In the genomic region with DNA sequence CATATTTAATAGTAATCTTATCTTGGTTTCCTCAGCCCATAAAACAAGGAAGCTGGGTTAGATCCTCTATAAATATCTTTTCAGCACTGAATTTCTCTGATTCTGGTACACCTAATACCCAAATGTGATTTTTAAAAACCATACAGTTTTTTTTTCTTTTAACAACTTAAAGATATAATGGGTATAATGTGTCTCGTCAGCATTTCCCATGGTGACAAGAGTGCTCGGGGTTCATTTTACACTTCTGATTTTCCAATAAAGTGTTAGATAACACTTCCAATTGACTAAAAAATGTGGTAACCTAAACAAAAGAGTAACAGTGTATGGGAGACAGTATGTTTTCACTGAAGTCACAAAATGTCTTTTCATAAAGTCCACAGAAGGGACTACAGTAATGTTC, we compare ENCODE assay signal across 2 cellular contexts.
TF ChIP-seq lines count a peak whose summit lies in the region.

No MANE protein-coding gene starts in this region.

TF ChIP-seq in A549, 52 proteins besides CTCF, POLR2A, EP300 and RAD21 (continued from another document):
- peak; percentile 65 for TF ChIP-seq MAFK (IDR thresholded peaks at IDR 0.05; ENCODE audit: partially characterized antibody)
- no peak for TF ChIP-seq E2F6 (IDR thresholded peaks at IDR 0.05; ENCODE audit: borderline replicate concordance, low read depth)
- TF ChIP-seq MYC (IDR thresholded peaks at IDR 0.05; ENCODE audit: borderline replicate concordance, low read length), result no peak
- no peak for TF ChIP-seq CBX2 (IDR thresholded peaks at IDR 0.05; ENCODE audit: borderline replicate concordance, low read depth)
TF ChIP-seq in A549: peak in this region for 1.

TF ChIP-seq in K562, 482 proteins besides CTCF, POLR2A, EP300 and RAD21 (continued from another document):
- TF ChIP-seq, protein P1, sequence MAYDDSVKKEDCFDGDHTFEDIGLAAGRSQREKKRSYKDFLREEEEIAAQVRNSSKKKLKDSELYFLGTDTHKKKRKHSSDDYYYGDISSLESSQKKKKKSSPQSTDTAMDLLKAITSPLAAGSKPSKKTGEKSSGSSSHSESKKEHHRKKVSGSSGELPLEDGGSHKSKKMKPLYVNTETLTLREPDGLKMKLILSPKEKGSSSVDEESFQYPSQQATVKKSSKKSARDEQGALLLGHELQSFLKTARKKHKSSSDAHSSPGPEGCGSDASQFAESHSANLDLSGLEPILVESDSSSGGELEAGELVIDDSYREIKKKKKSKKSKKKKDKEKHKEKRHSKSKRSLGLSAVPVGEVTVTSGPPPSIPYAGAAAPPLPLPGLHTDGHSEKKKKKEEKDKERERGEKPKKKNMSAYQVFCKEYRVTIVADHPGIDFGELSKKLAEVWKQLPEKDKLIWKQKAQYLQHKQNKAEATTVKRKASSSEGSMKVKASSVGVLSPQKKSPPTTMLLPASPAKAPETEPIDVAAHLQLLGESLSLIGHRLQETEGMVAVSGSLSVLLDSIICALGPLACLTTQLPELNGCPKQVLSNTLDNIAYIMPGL (CRISPR knock-in tag; IDR thresholded peaks at IDR 0.05), result no peak
- TF ChIP-seq XRCC4 (IDR thresholded peaks at IDR 0.05; ENCODE audit: extremely low read depth, insufficient read depth, insufficient read length), result no peak
- no peak for TF ChIP-seq NRF1 (conservative IDR thresholded peaks at IDR 0.05 in 1 of 2, IDR thresholded peaks at IDR 0.05 in 1 of 2)
- no peak for TF ChIP-seq RBM25 (IDR thresholded peaks at IDR 0.05; ENCODE audit: low read depth, low read length, severe bottlenecking)
- TF ChIP-seq CBFA2T3 (IDR thresholded peaks at IDR 0.05), result no peak
- TF ChIP-seq ZNF316 (IDR thresholded peaks at IDR 0.05), result peak; percentile 36; the same call in 1 of the 2 replicates
- no peak for TF ChIP-seq TCF7L2 (IDR thresholded peaks at IDR 0.05; ENCODE audit: low read depth, low read length)
- TF ChIP-seq MAFF (IDR thresholded peaks at IDR 0.05; ENCODE audit: low read length), result peak; percentile 22; the same call in 1 of the 2 replicates
